Comparison of ENCODE assay signal across 1 cellular context in the genomic region with DNA sequence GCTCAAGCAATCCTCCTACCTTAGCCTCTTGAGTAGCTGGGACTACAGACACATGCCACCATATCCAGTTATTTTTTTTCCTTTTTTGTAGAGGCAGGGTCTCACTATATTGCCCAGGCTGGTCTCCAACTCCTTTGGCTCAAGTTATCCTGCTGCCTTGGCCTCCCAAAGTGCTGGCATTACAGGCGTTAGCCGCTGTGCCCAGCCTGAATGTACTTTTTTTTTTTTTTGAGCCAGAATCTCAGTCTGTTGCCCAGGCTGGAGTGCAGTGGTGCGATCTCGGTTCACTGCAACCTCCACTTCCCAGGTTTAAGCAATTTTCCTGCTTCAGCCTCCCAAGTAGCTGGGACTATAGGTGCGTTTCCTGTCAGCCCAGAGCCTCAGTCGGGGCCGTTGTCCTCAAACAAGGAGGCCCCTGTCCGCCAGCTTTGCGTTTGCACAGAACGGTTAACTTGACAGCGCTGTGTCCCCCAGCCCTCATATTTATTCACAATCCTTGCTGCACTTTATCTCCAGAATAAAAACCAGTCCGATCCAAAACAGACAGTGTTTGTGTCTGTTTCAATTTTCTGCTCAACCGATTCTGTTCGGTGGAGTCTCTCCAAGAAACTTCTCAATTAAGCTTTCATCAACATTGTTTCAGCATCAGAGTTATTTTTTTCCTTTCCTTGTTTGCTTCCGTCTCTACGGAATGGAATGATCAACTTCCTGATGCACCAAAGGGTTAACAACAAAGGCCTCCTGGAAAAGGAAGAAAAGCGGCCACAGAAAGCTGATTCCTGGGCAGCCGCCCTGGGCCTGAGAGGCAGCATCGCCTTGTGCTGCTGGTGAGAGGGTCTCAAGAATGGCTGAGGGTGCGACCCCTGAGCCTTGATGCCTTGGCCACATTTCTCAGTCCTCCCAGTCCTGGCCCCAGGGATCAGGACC.
TF ChIP-seq lines count a peak whose summit lies in the region.

No MANE protein-coding gene starts in this region.

TF ChIP-seq in HepG2, 621 proteins besides CTCF, POLR2A, EP300 and RAD21 (continued from another document and continues in another):
- TF ChIP-seq XBP1 (CRISPR knock-in tag; IDR thresholded peaks at IDR 0.05) (no peak), CHD4 (IDR thresholded peaks at IDR 0.05; ENCODE audit: borderline replicate concordance, low read length) (no peak), ZNF619 (CRISPR knock-in tag; IDR thresholded peaks at IDR 0.05) (no peak), ELF1 (CRISPR knock-in tag; IDR thresholded peaks at IDR 0.05) (0 out of 2 replicates have a peak, but pooled peaks have one; percentile 29), NFKB2 (CRISPR knock-in tag; IDR thresholded peaks at IDR 0.05; ENCODE audit: borderline replicate concordance) (no peak), ZMYM3 (CRISPR knock-in tag; IDR thresholded peaks at IDR 0.05) (peak; percentile 88), STAG1 (CRISPR knock-in tag; IDR thresholded peaks at IDR 0.05) (no peak), ZSCAN25 (CRISPR knock-in tag; IDR thresholded peaks at IDR 0.05) (no peak), ZNF337 (CRISPR knock-in tag; IDR thresholded peaks at IDR 0.05; ENCODE audit: borderline replicate concordance, low read depth) (no peak), ZNF616 (CRISPR knock-in tag; IDR thresholded peaks at IDR 0.05; ENCODE audit: low read depth) (no peak), ZIK1 (CRISPR knock-in tag; IDR thresholded peaks at IDR 0.05; ENCODE audit: borderline replicate concordance, low read depth) (no peak), HCFC1 (IDR thresholded peaks at IDR 0.05; ENCODE audit: low read depth, low read length) (no peak), DMAP1 (CRISPR knock-in tag; IDR thresholded peaks at IDR 0.05) (0 out of 2 replicates have a peak, but pooled peaks have one; percentile 37), ZNF839 (CRISPR knock-in tag; IDR thresholded peaks at IDR 0.05; ENCODE audit: borderline replicate concordance) (no peak), ZNF205 (CRISPR knock-in tag; IDR thresholded peaks at IDR 0.05) (no peak), ZNF644 (CRISPR knock-in tag; IDR thresholded peaks at IDR 0.05; ENCODE audit: low read depth) (no peak), ZNF3 (CRISPR knock-in tag; IDR thresholded peaks at IDR 0.05) (no peak), ZMYM2 (CRISPR knock-in tag; IDR thresholded peaks at IDR 0.05) (peak; percentile 55), ZNF382 (CRISPR knock-in tag; IDR thresholded peaks at IDR 0.05; ENCODE audit: borderline replicate concordance) (no peak), CEBPB (IDR thresholded peaks at IDR 0.05; ENCODE audit: borderline replicate concordance, low read depth, low read length) (no peak), ZKSCAN1 (IDR thresholded peaks at IDR 0.05; ENCODE audit: low read length) (no peak), GABPB1 (CRISPR knock-in tag; IDR thresholded peaks at IDR 0.05) (no peak; the same call in 1 of the 2 replicates), RELA (CRISPR knock-in tag; IDR thresholded peaks at IDR 0.05) (no peak)
- TF ChIP-seq, protein P1, sequence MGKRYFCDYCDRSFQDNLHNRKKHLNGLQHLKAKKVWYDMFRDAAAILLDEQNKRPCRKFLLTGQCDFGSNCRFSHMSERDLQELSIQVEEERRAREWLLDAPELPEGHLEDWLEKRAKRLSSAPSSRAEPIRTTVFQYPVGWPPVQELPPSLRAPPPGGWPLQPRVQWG (CRISPR knock-in tag; IDR thresholded peaks at IDR 0.05; ENCODE audit: borderline replicate concordance, low read depth): no peak
- TF ChIP-seq, protein P2, sequence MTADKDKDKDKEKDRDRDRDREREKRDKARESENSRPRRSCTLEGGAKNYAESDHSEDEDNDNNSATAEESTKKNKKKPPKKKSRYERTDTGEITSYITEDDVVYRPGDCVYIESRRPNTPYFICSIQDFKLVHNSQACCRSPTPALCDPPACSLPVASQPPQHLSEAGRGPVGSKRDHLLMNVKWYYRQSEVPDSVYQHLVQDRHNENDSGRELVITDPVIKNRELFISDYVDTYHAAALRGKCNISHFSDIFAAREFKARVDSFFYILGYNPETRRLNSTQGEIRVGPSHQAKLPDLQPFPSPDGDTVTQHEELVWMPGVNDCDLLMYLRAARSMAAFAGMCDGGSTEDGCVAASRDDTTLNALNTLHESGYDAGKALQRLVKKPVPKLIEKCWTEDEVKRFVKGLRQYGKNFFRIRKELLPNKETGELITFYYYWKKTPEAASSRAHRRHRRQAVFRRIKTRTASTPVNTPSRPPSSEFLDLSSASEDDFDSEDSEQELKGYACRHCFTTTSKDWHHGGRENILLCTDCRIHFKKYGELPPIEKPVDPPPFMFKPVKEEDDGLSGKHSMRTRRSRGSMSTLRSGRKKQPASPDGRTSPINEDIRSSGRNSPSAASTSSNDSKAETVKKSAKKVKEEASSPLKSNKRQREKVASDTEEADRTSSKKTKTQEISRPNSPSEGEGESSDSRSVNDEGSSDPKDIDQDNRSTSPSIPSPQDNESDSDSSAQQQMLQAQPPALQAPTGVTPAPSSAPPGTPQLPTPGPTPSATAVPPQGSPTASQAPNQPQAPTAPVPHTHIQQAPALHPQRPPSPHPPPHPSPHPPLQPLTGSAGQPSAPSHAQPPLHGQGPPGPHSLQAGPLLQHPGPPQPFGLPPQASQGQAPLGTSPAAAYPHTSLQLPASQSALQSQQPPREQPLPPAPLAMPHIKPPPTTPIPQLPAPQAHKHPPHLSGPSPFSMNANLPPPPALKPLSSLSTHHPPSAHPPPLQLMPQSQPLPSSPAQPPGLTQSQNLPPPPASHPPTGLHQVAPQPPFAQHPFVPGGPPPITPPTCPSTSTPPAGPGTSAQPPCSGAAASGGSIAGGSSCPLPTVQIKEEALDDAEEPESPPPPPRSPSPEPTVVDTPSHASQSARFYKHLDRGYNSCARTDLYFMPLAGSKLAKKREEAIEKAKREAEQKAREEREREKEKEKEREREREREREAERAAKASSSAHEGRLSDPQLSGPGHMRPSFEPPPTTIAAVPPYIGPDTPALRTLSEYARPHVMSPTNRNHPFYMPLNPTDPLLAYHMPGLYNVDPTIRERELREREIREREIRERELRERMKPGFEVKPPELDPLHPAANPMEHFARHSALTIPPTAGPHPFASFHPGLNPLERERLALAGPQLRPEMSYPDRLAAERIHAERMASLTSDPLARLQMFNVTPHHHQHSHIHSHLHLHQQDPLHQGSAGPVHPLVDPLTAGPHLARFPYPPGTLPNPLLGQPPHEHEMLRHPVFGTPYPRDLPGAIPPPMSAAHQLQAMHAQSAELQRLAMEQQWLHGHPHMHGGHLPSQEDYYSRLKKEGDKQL (CRISPR knock-in tag; IDR thresholded peaks at IDR 0.05; ENCODE audit: low read depth): no peak
- TF ChIP-seq, protein P3, sequence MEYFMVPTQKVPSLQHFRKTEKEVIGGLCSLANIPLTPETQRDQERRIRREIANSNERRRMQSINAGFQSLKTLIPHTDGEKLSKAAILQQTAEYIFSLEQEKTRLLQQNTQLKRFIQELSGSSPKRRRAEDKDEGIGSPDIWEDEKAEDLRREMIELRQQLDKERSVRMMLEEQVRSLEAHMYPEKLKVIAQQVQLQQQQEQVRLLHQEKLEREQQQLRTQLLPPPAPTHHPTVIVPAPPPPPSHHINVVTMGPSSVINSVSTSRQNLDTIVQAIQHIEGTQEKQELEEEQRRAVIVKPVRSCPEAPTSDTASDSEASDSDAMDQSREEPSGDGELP (IDR thresholded peaks at IDR 0.05; ENCODE audit: borderline replicate concordance, low read depth): no peak
- TF ChIP-seq, protein P4, sequence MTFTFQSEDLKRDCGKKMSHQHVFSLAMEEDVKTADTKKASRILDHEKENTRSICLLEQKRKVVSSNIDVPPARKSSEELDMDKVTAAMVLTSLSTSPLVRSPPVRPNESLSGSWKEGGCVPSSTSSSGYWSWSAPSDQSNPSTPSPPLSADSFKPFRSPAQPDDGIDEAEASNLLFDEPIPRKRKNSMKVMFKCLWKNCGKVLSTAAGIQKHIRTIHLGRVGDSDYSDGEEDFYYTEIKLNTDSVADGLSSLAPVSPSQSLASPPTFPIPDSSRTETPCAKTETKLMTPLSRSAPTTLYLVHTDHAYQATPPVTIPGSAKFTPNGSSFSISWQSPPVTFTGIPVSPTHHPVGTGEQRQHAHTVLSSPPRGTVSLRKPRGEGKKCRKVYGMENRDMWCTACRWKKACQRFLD (CRISPR knock-in tag; IDR thresholded peaks at IDR 0.05; ENCODE audit: borderline replicate concordance): no peak
- TF ChIP-seq, protein P5, sequence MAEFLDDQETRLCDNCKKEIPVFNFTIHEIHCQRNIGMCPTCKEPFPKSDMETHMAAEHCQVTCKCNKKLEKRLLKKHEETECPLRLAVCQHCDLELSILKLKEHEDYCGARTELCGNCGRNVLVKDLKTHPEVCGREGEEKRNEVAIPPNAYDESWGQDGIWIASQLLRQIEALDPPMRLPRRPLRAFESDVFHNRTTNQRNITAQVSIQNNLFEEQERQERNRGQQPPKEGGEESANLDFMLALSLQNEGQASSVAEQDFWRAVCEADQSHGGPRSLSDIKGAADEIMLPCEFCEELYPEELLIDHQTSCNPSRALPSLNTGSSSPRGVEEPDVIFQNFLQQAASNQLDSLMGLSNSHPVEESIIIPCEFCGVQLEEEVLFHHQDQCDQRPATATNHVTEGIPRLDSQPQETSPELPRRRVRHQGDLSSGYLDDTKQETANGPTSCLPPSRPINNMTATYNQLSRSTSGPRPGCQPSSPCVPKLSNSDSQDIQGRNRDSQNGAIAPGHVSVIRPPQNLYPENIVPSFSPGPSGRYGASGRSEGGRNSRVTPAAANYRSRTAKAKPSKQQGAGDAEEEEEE (CRISPR knock-in tag; IDR thresholded peaks at IDR 0.05; ENCODE audit: borderline replicate concordance): no peak
- TF ChIP-seq, protein P6, sequence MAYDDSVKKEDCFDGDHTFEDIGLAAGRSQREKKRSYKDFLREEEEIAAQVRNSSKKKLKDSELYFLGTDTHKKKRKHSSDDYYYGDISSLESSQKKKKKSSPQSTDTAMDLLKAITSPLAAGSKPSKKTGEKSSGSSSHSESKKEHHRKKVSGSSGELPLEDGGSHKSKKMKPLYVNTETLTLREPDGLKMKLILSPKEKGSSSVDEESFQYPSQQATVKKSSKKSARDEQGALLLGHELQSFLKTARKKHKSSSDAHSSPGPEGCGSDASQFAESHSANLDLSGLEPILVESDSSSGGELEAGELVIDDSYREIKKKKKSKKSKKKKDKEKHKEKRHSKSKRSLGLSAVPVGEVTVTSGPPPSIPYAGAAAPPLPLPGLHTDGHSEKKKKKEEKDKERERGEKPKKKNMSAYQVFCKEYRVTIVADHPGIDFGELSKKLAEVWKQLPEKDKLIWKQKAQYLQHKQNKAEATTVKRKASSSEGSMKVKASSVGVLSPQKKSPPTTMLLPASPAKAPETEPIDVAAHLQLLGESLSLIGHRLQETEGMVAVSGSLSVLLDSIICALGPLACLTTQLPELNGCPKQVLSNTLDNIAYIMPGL (CRISPR knock-in tag; IDR thresholded peaks at IDR 0.05; ENCODE audit: borderline replicate concordance in 1 of 2, low read depth in 1 of 2): peak; percentile 15 to 75; a peak in 3 of 4 replicates
- TF ChIP-seq, protein P7, sequence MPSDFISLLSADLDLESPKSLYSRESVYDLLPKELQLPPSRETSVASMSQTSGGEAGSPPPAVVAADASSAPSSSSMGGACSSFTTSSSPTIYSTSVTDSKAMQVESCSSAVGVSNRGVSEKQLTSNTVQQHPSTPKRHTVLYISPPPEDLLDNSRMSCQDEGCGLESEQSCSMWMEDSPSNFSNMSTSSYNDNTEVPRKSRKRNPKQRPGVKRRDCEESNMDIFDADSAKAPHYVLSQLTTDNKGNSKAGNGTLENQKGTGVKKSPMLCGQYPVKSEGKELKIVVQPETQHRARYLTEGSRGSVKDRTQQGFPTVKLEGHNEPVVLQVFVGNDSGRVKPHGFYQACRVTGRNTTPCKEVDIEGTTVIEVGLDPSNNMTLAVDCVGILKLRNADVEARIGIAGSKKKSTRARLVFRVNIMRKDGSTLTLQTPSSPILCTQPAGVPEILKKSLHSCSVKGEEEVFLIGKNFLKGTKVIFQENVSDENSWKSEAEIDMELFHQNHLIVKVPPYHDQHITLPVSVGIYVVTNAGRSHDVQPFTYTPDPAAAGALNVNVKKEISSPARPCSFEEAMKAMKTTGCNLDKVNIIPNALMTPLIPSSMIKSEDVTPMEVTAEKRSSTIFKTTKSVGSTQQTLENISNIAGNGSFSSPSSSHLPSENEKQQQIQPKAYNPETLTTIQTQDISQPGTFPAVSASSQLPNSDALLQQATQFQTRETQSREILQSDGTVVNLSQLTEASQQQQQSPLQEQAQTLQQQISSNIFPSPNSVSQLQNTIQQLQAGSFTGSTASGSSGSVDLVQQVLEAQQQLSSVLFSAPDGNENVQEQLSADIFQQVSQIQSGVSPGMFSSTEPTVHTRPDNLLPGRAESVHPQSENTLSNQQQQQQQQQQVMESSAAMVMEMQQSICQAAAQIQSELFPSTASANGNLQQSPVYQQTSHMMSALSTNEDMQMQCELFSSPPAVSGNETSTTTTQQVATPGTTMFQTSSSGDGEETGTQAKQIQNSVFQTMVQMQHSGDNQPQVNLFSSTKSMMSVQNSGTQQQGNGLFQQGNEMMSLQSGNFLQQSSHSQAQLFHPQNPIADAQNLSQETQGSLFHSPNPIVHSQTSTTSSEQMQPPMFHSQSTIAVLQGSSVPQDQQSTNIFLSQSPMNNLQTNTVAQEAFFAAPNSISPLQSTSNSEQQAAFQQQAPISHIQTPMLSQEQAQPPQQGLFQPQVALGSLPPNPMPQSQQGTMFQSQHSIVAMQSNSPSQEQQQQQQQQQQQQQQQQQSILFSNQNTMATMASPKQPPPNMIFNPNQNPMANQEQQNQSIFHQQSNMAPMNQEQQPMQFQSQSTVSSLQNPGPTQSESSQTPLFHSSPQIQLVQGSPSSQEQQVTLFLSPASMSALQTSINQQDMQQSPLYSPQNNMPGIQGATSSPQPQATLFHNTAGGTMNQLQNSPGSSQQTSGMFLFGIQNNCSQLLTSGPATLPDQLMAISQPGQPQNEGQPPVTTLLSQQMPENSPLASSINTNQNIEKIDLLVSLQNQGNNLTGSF (CRISPR knock-in tag; IDR thresholded peaks at IDR 0.05): no peak
- TF ChIP-seq, protein P8, sequence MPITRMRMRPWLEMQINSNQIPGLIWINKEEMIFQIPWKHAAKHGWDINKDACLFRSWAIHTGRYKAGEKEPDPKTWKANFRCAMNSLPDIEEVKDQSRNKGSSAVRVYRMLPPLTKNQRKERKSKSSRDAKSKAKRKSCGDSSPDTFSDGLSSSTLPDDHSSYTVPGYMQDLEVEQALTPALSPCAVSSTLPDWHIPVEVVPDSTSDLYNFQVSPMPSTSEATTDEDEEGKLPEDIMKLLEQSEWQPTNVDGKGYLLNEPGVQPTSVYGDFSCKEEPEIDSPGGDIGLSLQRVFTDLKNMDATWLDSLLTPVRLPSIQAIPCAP (CRISPR knock-in tag; IDR thresholded peaks at IDR 0.05; ENCODE audit: low read depth): no peak
- TF ChIP-seq, protein P9, sequence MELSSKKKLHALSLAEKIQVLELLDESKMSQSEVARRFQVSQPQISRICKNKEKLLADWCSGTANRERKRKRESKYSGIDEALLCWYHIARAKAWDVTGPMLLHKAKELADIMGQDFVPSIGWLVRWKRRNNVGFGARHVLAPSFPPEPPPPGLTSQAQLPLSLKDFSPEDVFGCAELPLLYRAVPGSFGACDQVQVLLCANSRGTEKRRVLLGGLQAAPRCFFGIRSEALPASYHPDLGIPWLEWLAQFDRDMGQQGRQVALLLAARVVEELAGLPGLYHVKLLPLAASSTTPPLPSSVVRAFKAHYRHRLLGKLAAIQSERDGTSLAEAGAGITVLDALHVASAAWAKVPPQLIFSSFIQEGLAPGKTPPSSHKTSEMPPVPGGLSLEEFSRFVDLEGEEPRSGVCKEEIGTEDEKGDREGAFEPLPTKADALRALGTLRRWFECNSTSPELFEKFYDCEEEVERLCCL (CRISPR knock-in tag; IDR thresholded peaks at IDR 0.05; ENCODE audit: borderline replicate concordance): no peak
- TF ChIP-seq, protein P10, sequence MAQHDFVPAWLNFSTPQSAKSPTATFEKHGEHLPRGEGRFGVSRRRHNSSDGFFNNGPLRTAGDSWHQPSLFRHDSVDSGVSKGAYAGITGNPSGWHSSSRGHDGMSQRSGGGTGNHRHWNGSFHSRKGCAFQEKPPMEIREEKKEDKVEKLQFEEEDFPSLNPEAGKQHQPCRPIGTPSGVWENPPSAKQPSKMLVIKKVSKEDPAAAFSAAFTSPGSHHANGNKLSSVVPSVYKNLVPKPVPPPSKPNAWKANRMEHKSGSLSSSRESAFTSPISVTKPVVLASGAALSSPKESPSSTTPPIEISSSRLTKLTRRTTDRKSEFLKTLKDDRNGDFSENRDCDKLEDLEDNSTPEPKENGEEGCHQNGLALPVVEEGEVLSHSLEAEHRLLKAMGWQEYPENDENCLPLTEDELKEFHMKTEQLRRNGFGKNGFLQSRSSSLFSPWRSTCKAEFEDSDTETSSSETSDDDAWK (CRISPR knock-in tag; IDR thresholded peaks at IDR 0.05): no peak
